In the genomic region with DNA sequence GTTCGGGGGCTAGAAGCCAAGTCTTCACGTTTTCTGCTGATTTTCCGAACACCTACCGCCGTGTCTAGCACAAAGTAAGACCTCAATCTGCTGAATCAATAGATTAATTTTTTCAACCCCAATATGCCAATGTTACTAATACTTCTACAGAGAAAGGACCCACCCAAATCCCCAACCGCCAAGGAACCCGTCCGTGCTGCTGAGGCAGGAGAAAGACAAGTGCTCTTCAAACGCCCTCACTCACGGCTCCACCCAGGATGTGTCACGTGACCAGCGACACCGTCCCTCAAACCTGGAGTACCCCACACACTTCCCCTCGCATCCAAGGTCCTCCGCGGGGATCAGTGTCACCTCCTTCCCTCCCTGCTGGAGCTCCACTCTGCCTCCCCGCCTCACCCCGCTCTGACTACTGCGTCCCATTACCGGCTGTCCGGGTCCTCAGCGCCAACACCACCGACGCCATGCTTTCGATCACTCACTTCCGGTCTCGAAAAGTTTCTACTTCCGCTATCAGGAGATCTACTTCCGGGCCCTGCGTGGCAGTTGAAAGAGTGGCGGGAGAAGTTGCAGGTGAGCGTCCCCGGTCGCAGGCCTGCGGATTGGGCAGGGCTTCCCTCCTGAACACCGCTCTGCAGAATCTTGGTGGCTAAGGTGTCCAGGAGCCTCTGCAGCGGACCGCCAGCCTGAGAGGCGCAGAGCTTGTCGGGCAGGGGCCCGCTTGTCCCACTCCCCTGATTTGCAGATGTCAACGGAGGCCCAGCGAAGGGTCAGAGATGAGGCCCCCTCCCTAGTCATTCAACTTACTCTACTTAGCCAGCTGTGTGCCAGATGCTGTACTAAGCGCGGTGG, we compare ENCODE assay signal across 2 cellular contexts.
TF ChIP-seq lines count a peak whose summit lies in the region.

TSS of gene EME1 (plus strand) at position 522 of the 849 bp plus-strand sequence. CDS start 1,980 bp downstream, outside the sequence.
TSS of gene MRPL27 (minus strand) at position 477 of the 849 bp plus-strand sequence. CDS start at position 463, 14 bp downstream.

TF ChIP-seq in HEK293T, 16 proteins besides CTCF, POLR2A, EP300 and RAD21 (continued from another document):
- TF ChIP-seq, protein P1, sequence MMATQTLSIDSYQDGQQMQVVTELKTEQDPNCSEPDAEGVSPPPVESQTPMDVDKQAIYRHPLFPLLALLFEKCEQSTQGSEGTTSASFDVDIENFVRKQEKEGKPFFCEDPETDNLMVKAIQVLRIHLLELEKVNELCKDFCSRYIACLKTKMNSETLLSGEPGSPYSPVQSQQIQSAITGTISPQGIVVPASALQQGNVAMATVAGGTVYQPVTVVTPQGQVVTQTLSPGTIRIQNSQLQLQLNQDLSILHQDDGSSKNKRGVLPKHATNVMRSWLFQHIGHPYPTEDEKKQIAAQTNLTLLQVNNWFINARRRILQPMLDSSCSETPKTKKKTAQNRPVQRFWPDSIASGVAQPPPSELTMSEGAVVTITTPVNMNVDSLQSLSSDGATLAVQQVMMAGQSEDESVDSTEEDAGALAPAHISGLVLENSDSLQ (IDR thresholded peaks at IDR 0.05) = peak; percentile 79

TF ChIP-seq in SK-N-SH, 30 proteins besides CTCF, POLR2A, EP300 and RAD21 (continued from another document):
- TF ChIP-seq USF2 (IDR thresholded peaks at IDR 0.05; ENCODE audit: borderline replicate concordance, low read depth, low read length) = peak; percentile 88
- TF ChIP-seq GATA2 (CRISPR knock-in tag; IDR thresholded peaks at IDR 0.05) = no peak
- TF ChIP-seq YY1 (IDR thresholded peaks at IDR 0.05; ENCODE audit: low read depth) = peak; percentile 97
- TF ChIP-seq TEAD4 (IDR thresholded peaks at IDR 0.05; ENCODE audit: borderline replicate concordance, insufficient read depth) = no peak
- TF ChIP-seq MEF2A (IDR thresholded peaks at IDR 0.05; ENCODE audit: borderline replicate concordance, low read depth) = no peak
- no peak for TF ChIP-seq RXRA (IDR thresholded peaks at IDR 0.05; ENCODE audit: borderline replicate concordance, low read depth)
- TF ChIP-seq REST (IDR thresholded peaks at IDR 0.05; ENCODE audit: low read depth, low read length) = peak; percentile 70
- peak; percentile 98 for TF ChIP-seq TAF1 (IDR thresholded peaks at IDR 0.05; ENCODE audit: borderline replicate concordance, low read depth, low read length)
- 0 out of 2 replicates have a peak, but pooled peaks have one; percentile 5 for TF ChIP-seq RCOR1 (IDR thresholded peaks at IDR 0.05; ENCODE audit: low read length)
- TF ChIP-seq MAX (IDR thresholded peaks at IDR 0.05; ENCODE audit: low read depth) = peak; percentile 100
- TF ChIP-seq TCF12 (IDR thresholded peaks at IDR 0.05) = peak; percentile 31; the same call in 1 of the 2 replicates
- peak; percentile 100 for TF ChIP-seq GABPA (IDR thresholded peaks at IDR 0.05; ENCODE audit: low read depth)
- TF ChIP-seq, protein P2, sequence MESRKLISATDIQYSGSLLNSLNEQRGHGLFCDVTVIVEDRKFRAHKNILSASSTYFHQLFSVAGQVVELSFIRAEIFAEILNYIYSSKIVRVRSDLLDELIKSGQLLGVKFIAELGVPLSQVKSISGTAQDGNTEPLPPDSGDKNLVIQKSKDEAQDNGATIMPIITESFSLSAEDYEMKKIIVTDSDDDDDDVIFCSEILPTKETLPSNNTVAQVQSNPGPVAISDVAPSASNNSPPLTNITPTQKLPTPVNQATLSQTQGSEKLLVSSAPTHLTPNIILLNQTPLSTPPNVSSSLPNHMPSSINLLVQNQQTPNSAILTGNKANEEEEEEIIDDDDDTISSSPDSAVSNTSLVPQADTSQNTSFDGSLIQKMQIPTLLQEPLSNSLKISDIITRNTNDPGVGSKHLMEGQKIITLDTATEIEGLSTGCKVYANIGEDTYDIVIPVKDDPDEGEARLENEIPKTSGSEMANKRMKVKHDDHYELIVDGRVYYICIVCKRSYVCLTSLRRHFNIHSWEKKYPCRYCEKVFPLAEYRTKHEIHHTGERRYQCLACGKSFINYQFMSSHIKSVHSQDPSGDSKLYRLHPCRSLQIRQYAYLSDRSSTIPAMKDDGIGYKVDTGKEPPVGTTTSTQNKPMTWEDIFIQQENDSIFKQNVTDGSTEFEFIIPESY (IDR thresholded peaks at IDR 0.05; ENCODE audit: borderline replicate concordance, low read depth) = no peak
- peak; percentile 41 for TF ChIP-seq PBX3 (IDR thresholded peaks at IDR 0.05)
- no peak for TF ChIP-seq FOXM1 (IDR thresholded peaks at IDR 0.05; ENCODE audit: low read depth)
- no peak for TF ChIP-seq JUND (IDR thresholded peaks at IDR 0.05)
- TF ChIP-seq NFIC (IDR thresholded peaks at IDR 0.05; ENCODE audit: borderline replicate concordance) = no peak; the same call in 1 of the 2 replicates
- peak; percentile 98 for TF ChIP-seq USF1 (IDR thresholded peaks at IDR 0.05; ENCODE audit: borderline replicate concordance, low read depth)
- no peak for TF ChIP-seq NRF1 (IDR thresholded peaks at IDR 0.05; ENCODE audit: low read depth, low read length)
- no peak for TF ChIP-seq IRF3 (IDR thresholded peaks at IDR 0.05; ENCODE audit: low read depth, low read length)
- TF ChIP-seq SMC3 (IDR thresholded peaks at IDR 0.05; ENCODE audit: low read depth, low read length) = no peak
